In genomic region chr16:88721815-88722755, GRCh38 we compare ENCODE assay signal across 34 cellular contexts. TPM values are rescaled to one million over a fixed set of nuclear protein-coding genes. Genes with fewer than 3 reads are reported as not detected.
"Had no signal": no experiment of that assay in that cellular context is flagged by ENCODE, and none has a peak within 500 bp of the region (broad histone marks: within the 10 kb centered on the region; RNA-seq: fewer than 3 reads in every experiment).

No MANE protein-coding gene starts in this region.

- H3K36me3 Mint-ChIP-seq: activated naive CD8-positive, alpha-beta T cell had no signal

- ATAC-seq: activated CD4-positive, alpha-beta T cell treated with anti-CD3 and anti-CD28 coated beads for 36 hours; activated CD8-positive, alpha-beta memory T cell treated with anti-CD3 and anti-CD28 coated beads, Interleukin-2, amount 10 ng/mL, durations not matched to agents 7 days and 5 days; activated CD8-positive, alpha-beta T cell treated with anti-CD3 and anti-CD28 coated beads, Interleukin-2, amount 10 ng/mL, durations not matched to agents 7 days and 5 days; activated T-helper 17 cell treated with anti-CD3 and anti-CD28 coated beads, Interleukin-2, amount 50 U/mL, for 72 hours; esophagus mucosa had no signal

- H3K27me3 ChIP-seq: brain microvascular endothelial cell, dorsolateral prefrontal cortex had no signal

- H3K4me1 Mint-ChIP-seq: activated B cell treated with CpG ODN at 0.5 μM for 24 hours; activated CD4-positive, alpha-beta T cell treated with anti-CD3 and anti-CD28 coated beads for 36 hours; activated CD4-positive, alpha-beta T cell treated with anti-CD3 and anti-CD28 coated beads, Interleukin-2, amount 10 ng/mL, durations not matched to agents 24 days and 14 days; activated T-helper 17 cell treated with anti-CD3 and anti-CD28 coated beads, Interleukin-2, amount 50 U/mL, for 72 hours; central memory CD8-positive, alpha-beta T cell; endodermal cell had no signal

- H3K27ac Mint-ChIP-seq: activated B cell treated with CpG ODN at 0.5 μM for 24 hours; activated CD4-positive, alpha-beta memory T cell treated with anti-CD3 and anti-CD28 coated beads for 36 hours; activated CD4-positive, alpha-beta T cell treated with anti-CD3 and anti-CD28 coated beads for 36 hours; activated CD4-positive, alpha-beta T cell treated with anti-CD3 and anti-CD28 coated beads, Interleukin-2, amount 10 ng/mL, durations not matched to agents 24 days and 14 days; activated CD8-positive, alpha-beta memory T cell treated with anti-CD3 and anti-CD28 coated beads, Interleukin-2, amount 10 ng/mL, durations not matched to agents 7 days and 5 days; activated CD8-positive, alpha-beta T cell treated with anti-CD3 and anti-CD28 coated beads, Interleukin-2, amount 10 ng/mL, durations not matched to agents 7 days and 5 days; activated naive CD8-positive, alpha-beta T cell; activated T-helper 17 cell treated with anti-CD3 and anti-CD28 coated beads, Interleukin-2, amount 50 U/mL, for 72 hours; dendritic cell treated with granulocyte-macrophage colony-stimulating factor and Interleukin-4, amounts not matched to agents 40 ng/mL and 50 ng/mL, for 4 days; endodermal cell; T-helper 1 cell treated with Interleukin-12 subunit alpha and Interleukin-12 subunit beta and Interleukin-4 antibody, amounts not matched to agents 30 μg/mL and 1 μg/mL, for 36 hours; T-helper 2 cell treated with Interferon-gamma antibody and Interleukin-4, amounts not matched to agents 5 μg/mL and 100 μg/mL, for 36 hours had no signal

- H3K4me3 ChIP-seq: coronary artery, dorsolateral prefrontal cortex had no signal

- FAIRE-seq: astrocyte, bronchial epithelial cell, frontal cortex had no signal

- H3K27me3 Mint-ChIP-seq: activated B cell treated with CpG ODN at 0.5 μM for 24 hours; activated CD4-positive, alpha-beta memory T cell treated with anti-CD3 and anti-CD28 coated beads for 36 hours; activated CD4-positive, alpha-beta T cell treated with anti-CD3 and anti-CD28 coated beads for 36 hours; activated CD4-positive, alpha-beta T cell treated with anti-CD3 and anti-CD28 coated beads, Interleukin-2, amount 10 ng/mL, durations not matched to agents 24 days and 14 days; activated CD8-positive, alpha-beta memory T cell treated with anti-CD3 and anti-CD28 coated beads, Interleukin-2, amount 10 ng/mL, durations not matched to agents 7 days and 5 days; activated naive CD8-positive, alpha-beta T cell; activated T-helper 17 cell treated with anti-CD3 and anti-CD28 coated beads, Interleukin-2, amount 50 U/mL, for 72 hours; central memory CD8-positive, alpha-beta T cell; dendritic cell treated with granulocyte-macrophage colony-stimulating factor and Interleukin-4, amounts not matched to agents 40 ng/mL and 50 ng/mL, for 4 days had no signal

- DNase-seq: activated B cell treated with CpG ODN at 0.5 μM for 24 hours; activated CD4-positive, alpha-beta memory T cell treated with anti-CD3 and anti-CD28 coated beads for 36 hours; activated CD4-positive, alpha-beta T cell treated with anti-CD3 and anti-CD28 coated beads for 36 hours; activated CD4-positive, alpha-beta T cell treated with anti-CD3 and anti-CD28 coated beads, Interleukin-2, amount 10 ng/mL, durations not matched to agents 24 days and 14 days; activated CD4-positive, CD25-positive, alpha-beta regulatory T cell treated with anti-CD3 and anti-CD28 coated beads, Interleukin-2, amount 50 U/mL, for 72 hours; activated CD8-positive, alpha-beta memory T cell treated with anti-CD3 and anti-CD28 coated beads, Interleukin-2, amount 10 ng/mL, durations not matched to agents 7 days and 5 days; activated CD8-positive, alpha-beta memory T cell treated with anti-CD3 and anti-CD28 coated beads, Interleukin-2, amount 50 U/mL, for 4 hours; activated CD8-positive, alpha-beta T cell treated with anti-CD3 and anti-CD28 coated beads, Interleukin-2, amount 10 ng/mL, durations not matched to agents 7 days and 5 days; activated effector memory CD4-positive, alpha-beta T cell treated with Interleukin-2 at 50 U/mL for 16 hours; activated gamma-delta T cell treated with Interleukin-2 at 50 U/mL for 16 hours; activated naive CD4-positive, alpha-beta T cell treated with anti-CD3 and anti-CD28 coated beads, Interleukin-2, amount 50 U/mL, for 16 hours; activated naive CD4-positive, alpha-beta T cell treated with Interleukin-2 at 50 U/mL for 16 hours; activated T-cell treated with anti-CD3 and anti-CD28 coated beads, Interleukin-2, amount 50 U/mL, for 1 hour; amniotic stem cell; anterior cingulate cortex; brain microvascular endothelial cell; dorsolateral prefrontal cortex; effector memory CD4-positive, alpha-beta T cell; foreskin fibroblast; T1000; WERI-Rb-1 had no signal

- H3K9me3 Mint-ChIP-seq: activated B cell treated with CpG ODN at 0.5 μM for 24 hours; activated CD4-positive, alpha-beta memory T cell treated with anti-CD3 and anti-CD28 coated beads for 36 hours; activated CD4-positive, alpha-beta T cell treated with anti-CD3 and anti-CD28 coated beads, Interleukin-2, amount 10 ng/mL, durations not matched to agents 24 days and 14 days; activated T-helper 17 cell treated with anti-CD3 and anti-CD28 coated beads, Interleukin-2, amount 50 U/mL, for 72 hours; central memory CD8-positive, alpha-beta T cell; dendritic cell treated with granulocyte-macrophage colony-stimulating factor and Interleukin-4, amounts not matched to agents 40 ng/mL and 50 ng/mL, for 4 days; endodermal cell; T-helper 1 cell treated with Interleukin-12 subunit alpha and Interleukin-12 subunit beta and Interleukin-4 antibody, amounts not matched to agents 30 μg/mL and 1 μg/mL, for 36 hours; T-helper 2 cell treated with Interferon-gamma antibody and Interleukin-4, amounts not matched to agents 5 μg/mL and 100 μg/mL, for 36 hours had no signal

- H3K27ac ChIP-seq: brain microvascular endothelial cell, coronary artery, dorsolateral prefrontal cortex, WERI-Rb-1 had no signal

- H3K36me3 ChIP-seq: WERI-Rb-1 had no signal

- H3K4me3 Mint-ChIP-seq: activated B cell treated with CpG ODN at 0.5 μM for 24 hours; activated CD4-positive, alpha-beta memory T cell treated with anti-CD3 and anti-CD28 coated beads for 36 hours; activated CD4-positive, alpha-beta T cell treated with anti-CD3 and anti-CD28 coated beads for 36 hours; activated CD4-positive, alpha-beta T cell treated with anti-CD3 and anti-CD28 coated beads, Interleukin-2, amount 10 ng/mL, durations not matched to agents 24 days and 14 days; activated CD8-positive, alpha-beta memory T cell treated with anti-CD3 and anti-CD28 coated beads, Interleukin-2, amount 10 ng/mL, durations not matched to agents 7 days and 5 days; activated CD8-positive, alpha-beta T cell treated with anti-CD3 and anti-CD28 coated beads, Interleukin-2, amount 10 ng/mL, durations not matched to agents 7 days and 5 days; activated naive CD8-positive, alpha-beta T cell; activated T-helper 17 cell treated with anti-CD3 and anti-CD28 coated beads, Interleukin-2, amount 50 U/mL, for 72 hours; central memory CD8-positive, alpha-beta T cell; dendritic cell treated with granulocyte-macrophage colony-stimulating factor and Interleukin-4, amounts not matched to agents 40 ng/mL and 50 ng/mL, for 4 days; endodermal cell; T-helper 1 cell treated with Interleukin-12 subunit alpha and Interleukin-12 subunit beta and Interleukin-4 antibody, amounts not matched to agents 30 μg/mL and 1 μg/mL, for 36 hours; T-helper 2 cell treated with Interferon-gamma antibody and Interleukin-4, amounts not matched to agents 5 μg/mL and 100 μg/mL, for 36 hours had no signal

RNA-seq across cellular contexts. Expression of gene SNAI3, which starts 35.8 kb away (rescaled TPM):
- total RNA-seq: bronchial epithelial cell, cerebellum, frontal cortex had no signal
